8 cellular contexts compared by ENCODE assay signal in genomic region chr1:69479734-69480133, GRCh38.
"Had no signal": no experiment of that assay in that cellular context is flagged by ENCODE, and none has a peak within 500 bp of the region (broad histone marks: within the 10 kb centered on the region; RNA-seq: fewer than 3 reads in every experiment).

No MANE protein-coding gene starts in this region.

- H3K9me3 ChIP-seq: HAP-1 had no signal

- FAIRE-seq: HTR-8/SVneo had no signal

- H3K27ac Mint-ChIP-seq: HFFc6, IgD-negative memory B cell had no signal

- DNase-seq: GOT3, H7, HFFc6, KG1 had no signal

- H3K36me3 ChIP-seq: HAP-1 had no signal

- H3K36me3 Mint-ChIP-seq: IgD-negative memory B cell had no signal

- H3K4me1 ChIP-seq: HAP-1 had no signal

- H3K4me3 ChIP-seq: HAP-1 had no signal

- ATAC-seq: HCT116 had no signal

- H3K27me3 Mint-ChIP-seq: IgD-negative memory B cell had no signal

- H3K4me3 Mint-ChIP-seq: HFFc6, IgD-negative memory B cell had no signal
